In the genomic region with DNA sequence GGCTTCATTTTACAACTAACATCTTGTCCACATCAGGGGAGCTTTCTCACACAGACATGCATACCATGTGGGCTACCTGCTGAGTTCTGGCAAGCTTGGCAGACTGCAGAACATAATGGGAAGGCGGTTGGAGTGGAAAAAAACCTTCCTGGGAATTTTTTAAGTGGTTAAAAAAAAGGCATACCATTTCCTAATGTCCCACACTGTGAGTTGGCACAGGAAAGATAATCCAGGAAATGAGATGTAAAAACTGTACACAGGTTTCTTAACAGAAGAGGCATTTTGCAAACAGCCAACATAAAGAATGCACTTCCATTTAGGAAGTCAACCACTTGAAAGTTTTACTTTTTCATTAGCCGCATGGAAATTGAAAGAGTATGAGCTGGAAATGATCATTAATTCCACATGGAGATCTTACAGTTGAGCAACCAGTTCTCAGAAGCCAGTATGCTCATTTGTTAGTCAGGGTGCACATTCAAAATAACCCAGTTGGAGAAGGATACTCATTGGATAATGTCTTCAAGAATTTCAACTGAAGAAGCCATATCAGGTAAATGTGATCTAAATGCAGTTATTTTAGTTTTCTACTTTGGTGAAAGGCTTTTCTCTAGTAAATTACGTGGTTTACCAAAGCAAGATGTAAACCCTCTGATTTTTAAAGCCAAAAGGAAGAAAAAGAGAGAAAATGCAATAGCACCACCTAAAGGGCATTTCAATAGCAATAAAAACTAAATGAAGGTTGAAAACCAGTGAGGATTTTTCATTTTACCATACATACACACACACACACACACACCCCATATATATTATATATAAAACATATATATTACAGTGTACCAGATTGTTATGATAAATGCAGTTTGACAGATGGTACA, we compare ENCODE assay signal across 8 cellular contexts.
DNase-seq lines count a peak whose midpoint lies in the region; ATAC-seq and TF ChIP-seq lines count a peak whose summit lies in the region.

No MANE protein-coding gene starts in this region.

- no peaks in the 10 kb centered on the region for H3K9me2 ChIP-seq in SK-N-SH

- no peak for ATAC-seq in SK-N-SH treated with all-trans-retinoic acid at 6 μM for 48 hours
- no peak for ATAC-seq in right cardiac atrium

- CTCF ChIA-PET in SK-N-SH (lab: Yijun Ruan, JAX), result interaction anchor here (0.9 to 2.3 kb wide), 5 partner anchors 10 to 738 kb away, joined by 3 to 12 read pairs (median 4); no protein-coding TSS in a partner anchor

- no peak overlapping the region for H3K27ac ChIP-seq in SK-N-SH (ENCODE audit: low read depth in 2 of 2, low read length in 1 of 2)
- no peak overlapping the region for H3K27ac ChIP-seq in right cardiac atrium (ENCODE audit: low read length)

- no peaks in the 10 kb centered on the region for H3F3A ChIP-seq in SK-N-SH (replicated peaks; ENCODE audit: insufficient read depth)

- no peaks in the 10 kb centered on the region for H4K20me1 ChIP-seq in SK-N-SH (ENCODE audit: insufficient read depth)

- TF ChIP-seq EP300 in SK-N-SH (IDR thresholded peaks at IDR 0.05; ENCODE audit: borderline replicate concordance in 1 of 2, low read depth in 1 of 2, low read length in 1 of 2), result no peak

- DNase-seq in SK-N-SH (no peak), MG63 (peak; percentile 72), cerebellar cortex (ENCODE audit: low spot score) (peak; percentile 92), smooth muscle cell of the brain vasculature (ENCODE audit: low read depth, low spot score) (peak; percentile 91), iPS-NIHi7 (ENCODE audit: extremely low spot score) (no peak), SHP77 (lab: John Stamatoyannopoulos, UW) (no peak), right cardiac atrium (no peak)

- peak; percentile 54 for TF ChIP-seq RAD21 in SK-N-SH (IDR thresholded peaks at IDR 0.05; ENCODE audit: low read length)

- H3K36me3 ChIP-seq in SK-N-SH (replicated peaks in 1 of 2; ENCODE audit: control insufficient read depth in 1 of 2, insufficient read depth in 2 of 2, low read length in 1 of 2) (no peaks in the 10 kb centered on the region), MG63 (no peaks in the 10 kb centered on the region)

- H3K4me1 ChIP-seq in SK-N-SH (ENCODE audit: control insufficient read depth in 1 of 2, insufficient read depth in 2 of 2, low read depth in 1 of 2, low read length in 1 of 2), result no peaks in the 10 kb centered on the region
- no peaks in the 10 kb centered on the region for H3K4me1 ChIP-seq in right cardiac atrium (ENCODE audit: control insufficient read depth, insufficient read depth, low read length)

- POLR2A ChIA-PET in SK-N-SH (lab: Yijun Ruan, JAX), result no interaction called here

- H3K4me2 ChIP-seq in SK-N-SH, result no peak overlapping the region

- H3K27me3 ChIP-seq in SK-N-SH (ENCODE audit: insufficient read depth) (no peaks in the 10 kb centered on the region), MG63 (no peaks in the 10 kb centered on the region), right cardiac atrium (ENCODE audit: control insufficient read depth, insufficient read depth) (no peaks in the 10 kb centered on the region)

- peak; percentile 61 for TF ChIP-seq CTCF in SK-N-SH (IDR thresholded peaks at IDR 0.05)

- no peak overlapping the region for H3K9ac ChIP-seq in SK-N-SH

- H3K79me2 ChIP-seq in SK-N-SH (ENCODE audit: insufficient read depth), result no peaks in the 10 kb centered on the region

- intact Hi-C loops in right cardiac atrium (cut with DNase I), result no loop called here

- H2AFZ ChIP-seq in SK-N-SH (ENCODE audit: low read depth), result no peak overlapping the region

- WGBS in SK-N-SH (ENCODE audit: low lambda C conversion rate), result 73% methylated on average over 3 of the region's 3 CpGs
- 89% methylated on average over 3 of the region's 3 CpGs for WGBS in right cardiac atrium

- H3K4me3 ChIP-seq in SK-N-SH (ENCODE audit: low read depth in 2 of 2, low read length in 1 of 2) (no peak overlapping the region), MG63 (no peak overlapping the region), right cardiac atrium (ENCODE audit: low read length) (no peak overlapping the region)

- H3K9me3 ChIP-seq in SK-N-SH, result no peaks in the 10 kb centered on the region
- H3K9me3 ChIP-seq in MG63, result no peaks in the 10 kb centered on the region
- H3K9me3 ChIP-seq in right cardiac atrium (ENCODE audit: control insufficient read depth, low read length), result no peaks in the 10 kb centered on the region

TF ChIP-seq in SK-N-SH, 30 proteins besides CTCF, POLR2A, EP300 and RAD21 (continues in another document):
- TF ChIP-seq FOXM1 (IDR thresholded peaks at IDR 0.05; ENCODE audit: low read depth), result no peak
- TF ChIP-seq, protein P1, sequence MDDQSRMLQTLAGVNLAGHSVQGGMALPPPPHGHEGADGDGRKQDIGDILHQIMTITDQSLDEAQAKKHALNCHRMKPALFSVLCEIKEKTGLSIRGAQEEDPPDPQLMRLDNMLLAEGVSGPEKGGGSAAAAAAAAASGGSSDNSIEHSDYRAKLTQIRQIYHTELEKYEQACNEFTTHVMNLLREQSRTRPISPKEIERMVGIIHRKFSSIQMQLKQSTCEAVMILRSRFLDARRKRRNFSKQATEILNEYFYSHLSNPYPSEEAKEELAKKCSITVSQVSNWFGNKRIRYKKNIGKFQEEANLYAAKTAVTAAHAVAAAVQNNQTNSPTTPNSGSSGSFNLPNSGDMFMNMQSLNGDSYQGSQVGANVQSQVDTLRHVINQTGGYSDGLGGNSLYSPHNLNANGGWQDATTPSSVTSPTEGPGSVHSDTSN (IDR thresholded peaks at IDR 0.05), result no peak
- no peak for TF ChIP-seq GABPA (IDR thresholded peaks at IDR 0.05; ENCODE audit: low read depth)
- no peak for TF ChIP-seq YY1 (IDR thresholded peaks at IDR 0.05; ENCODE audit: low read depth)
- TF ChIP-seq, protein P2, sequence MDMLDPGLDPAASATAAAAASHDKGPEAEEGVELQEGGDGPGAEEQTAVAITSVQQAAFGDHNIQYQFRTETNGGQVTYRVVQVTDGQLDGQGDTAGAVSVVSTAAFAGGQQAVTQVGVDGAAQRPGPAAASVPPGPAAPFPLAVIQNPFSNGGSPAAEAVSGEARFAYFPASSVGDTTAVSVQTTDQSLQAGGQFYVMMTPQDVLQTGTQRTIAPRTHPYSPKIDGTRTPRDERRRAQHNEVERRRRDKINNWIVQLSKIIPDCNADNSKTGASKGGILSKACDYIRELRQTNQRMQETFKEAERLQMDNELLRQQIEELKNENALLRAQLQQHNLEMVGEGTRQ (IDR thresholded peaks at IDR 0.05; ENCODE audit: borderline replicate concordance, low read depth, low read length), result no peak
- no peak for TF ChIP-seq FOXJ3 (CRISPR knock-in tag; IDR thresholded peaks at IDR 0.05)
- TF ChIP-seq RCOR1 (IDR thresholded peaks at IDR 0.05; ENCODE audit: low read length), result no peak
- no peak for TF ChIP-seq POLR2AphosphoS5 (IDR thresholded peaks at IDR 0.05; ENCODE audit: low read depth, low read length)
- no peak for TF ChIP-seq MXI1 (IDR thresholded peaks at IDR 0.05; ENCODE audit: low read depth, low read length)
- TF ChIP-seq MEF2A (IDR thresholded peaks at IDR 0.05; ENCODE audit: borderline replicate concordance, low read depth), result no peak
- no peak for TF ChIP-seq GATA2 (CRISPR knock-in tag; IDR thresholded peaks at IDR 0.05)
- TF ChIP-seq CHD2 (IDR thresholded peaks at IDR 0.05; ENCODE audit: low read length, partially characterized antibody), result no peak

TF ChIP-seq in SK-N-SH treated with all-trans-retinoic acid at 6 μM for 48 hours, 23 proteins besides CTCF, POLR2A, EP300 and RAD21:
- TF ChIP-seq ARNTL (CRISPR knock-in tag; IDR thresholded peaks at IDR 0.05; ENCODE audit: borderline replicate concordance, low read depth), result no peak
- TF ChIP-seq RARB (CRISPR knock-in tag; IDR thresholded peaks at IDR 0.05), result no peak
- no peak for TF ChIP-seq TCF4 (CRISPR knock-in tag; IDR thresholded peaks at IDR 0.05; ENCODE audit: borderline replicate concordance)
- no peak for TF ChIP-seq OSR1 (CRISPR knock-in tag; IDR thresholded peaks at IDR 0.05)
- TF ChIP-seq, protein P3, sequence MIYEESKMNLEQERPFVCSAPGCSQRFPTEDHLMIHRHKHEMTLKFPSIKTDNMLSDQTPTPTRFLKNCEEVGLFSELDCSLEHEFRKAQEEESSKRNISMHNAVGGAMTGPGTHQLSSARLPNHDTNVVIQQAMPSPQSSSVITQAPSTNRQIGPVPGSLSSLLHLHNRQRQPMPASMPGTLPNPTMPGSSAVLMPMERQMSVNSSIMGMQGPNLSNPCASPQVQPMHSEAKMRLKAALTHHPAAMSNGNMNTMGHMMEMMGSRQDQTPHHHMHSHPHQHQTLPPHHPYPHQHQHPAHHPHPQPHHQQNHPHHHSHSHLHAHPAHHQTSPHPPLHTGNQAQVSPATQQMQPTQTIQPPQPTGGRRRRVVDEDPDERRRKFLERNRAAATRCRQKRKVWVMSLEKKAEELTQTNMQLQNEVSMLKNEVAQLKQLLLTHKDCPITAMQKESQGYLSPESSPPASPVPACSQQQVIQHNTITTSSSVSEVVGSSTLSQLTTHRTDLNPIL (CRISPR knock-in tag; IDR thresholded peaks at IDR 0.05; ENCODE audit: low read depth), result no peak
- no peak for TF ChIP-seq ZNF565 (CRISPR knock-in tag; conservative IDR thresholded peaks at IDR 0.05; ENCODE audit: low read depth)
- no peak for TF ChIP-seq ZNF70 (CRISPR knock-in tag; IDR thresholded peaks at IDR 0.05)
- no peak for TF ChIP-seq ZNF8 (CRISPR knock-in tag; IDR thresholded peaks at IDR 0.05)
- no peak for TF ChIP-seq ZC3H10 (CRISPR knock-in tag; IDR thresholded peaks at IDR 0.05)

Comparison
In these comparisons a context has a peak if more than half of its experiments do, and no peak if none do; other contexts are left out.
1. DNase-seq: peak in MG63 (single experiment), cerebellar cortex (single experiment) and smooth muscle cell of the brain vasculature (single experiment); none in SK-N-SH (single experiment), iPS-NIHi7 (single experiment), SHP77 (0 of 2) and right cardiac atrium (0 of 3).